ENCODE assay signal across 1 cellular context in the genomic region with DNA sequence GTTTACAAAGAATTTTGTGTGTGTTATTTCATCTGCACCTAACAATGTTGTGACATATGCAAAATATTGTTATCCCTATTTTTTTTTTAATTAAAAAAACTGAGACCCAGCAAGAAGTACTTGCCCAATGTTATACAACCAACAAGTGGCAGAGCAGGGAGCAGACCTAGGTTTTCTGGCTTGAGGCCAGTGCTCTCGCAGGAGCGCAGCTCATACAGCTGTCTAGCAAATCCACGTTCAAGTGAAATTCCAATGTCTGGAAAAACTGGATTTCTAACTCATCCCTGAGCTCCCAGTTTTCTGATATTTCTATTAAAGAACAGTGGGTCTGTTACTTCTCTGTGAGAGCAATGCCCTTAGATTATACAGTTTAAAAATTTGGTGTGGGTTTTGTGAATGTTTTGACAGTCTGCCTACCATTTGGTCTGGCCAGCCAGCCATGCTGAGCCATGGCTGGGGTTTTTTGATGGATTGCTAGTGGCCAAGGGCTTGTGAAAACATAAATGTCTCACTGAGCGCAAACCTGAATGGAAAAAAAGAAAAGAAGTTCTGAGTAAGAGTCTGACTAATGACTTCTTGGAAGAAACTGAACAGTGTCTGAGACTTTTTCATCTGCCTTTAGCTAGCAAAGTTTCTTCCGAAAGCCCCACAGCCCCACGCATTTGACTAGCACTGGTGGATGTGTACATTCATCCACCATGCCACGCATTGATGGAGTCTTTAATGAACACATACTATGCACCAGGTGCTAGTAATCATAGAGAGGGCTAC.
TF ChIP-seq lines count a peak whose summit lies in the region.

No MANE protein-coding gene starts in this region.

TF ChIP-seq in HepG2, 621 proteins besides CTCF, POLR2A, EP300 and RAD21:
- no peak for TF ChIP-seq ETV5 (CRISPR knock-in tag; IDR thresholded peaks at IDR 0.05; ENCODE audit: borderline replicate concordance)
- TF ChIP-seq MTA1 (CRISPR knock-in tag; IDR thresholded peaks at IDR 0.05; ENCODE audit: borderline replicate concordance) = no peak
- no peak for TF ChIP-seq ESRRA (CRISPR knock-in tag; IDR thresholded peaks at IDR 0.05; ENCODE audit: low read depth)
- TF ChIP-seq TCF7 (IDR thresholded peaks at IDR 0.05; ENCODE audit: low read depth) = no peak
- no peak for TF ChIP-seq FOXM1 (CRISPR knock-in tag; IDR thresholded peaks at IDR 0.05)
- TF ChIP-seq KAT2B (IDR thresholded peaks at IDR 0.05; ENCODE audit: borderline replicate concordance, low read depth, low read length) = no peak
- no peak for TF ChIP-seq CBFB (CRISPR knock-in tag; IDR thresholded peaks at IDR 0.05)
- TF ChIP-seq CCAR2 (optimal IDR thresholded peaks at IDR 0.05; ENCODE audit: low read depth, low read length) = no peak
- no peak for TF ChIP-seq ZNF34 (CRISPR knock-in tag; IDR thresholded peaks at IDR 0.05; ENCODE audit: borderline replicate concordance)
- TF ChIP-seq ZNF83 (CRISPR knock-in tag; IDR thresholded peaks at IDR 0.05; ENCODE audit: borderline replicate concordance) = no peak
- TF ChIP-seq ZSCAN30 (CRISPR knock-in tag; IDR thresholded peaks at IDR 0.05) = no peak
- TF ChIP-seq MBD4 (IDR thresholded peaks at IDR 0.05; ENCODE audit: borderline replicate concordance, low read length) = no peak
- TF ChIP-seq, protein P1, sequence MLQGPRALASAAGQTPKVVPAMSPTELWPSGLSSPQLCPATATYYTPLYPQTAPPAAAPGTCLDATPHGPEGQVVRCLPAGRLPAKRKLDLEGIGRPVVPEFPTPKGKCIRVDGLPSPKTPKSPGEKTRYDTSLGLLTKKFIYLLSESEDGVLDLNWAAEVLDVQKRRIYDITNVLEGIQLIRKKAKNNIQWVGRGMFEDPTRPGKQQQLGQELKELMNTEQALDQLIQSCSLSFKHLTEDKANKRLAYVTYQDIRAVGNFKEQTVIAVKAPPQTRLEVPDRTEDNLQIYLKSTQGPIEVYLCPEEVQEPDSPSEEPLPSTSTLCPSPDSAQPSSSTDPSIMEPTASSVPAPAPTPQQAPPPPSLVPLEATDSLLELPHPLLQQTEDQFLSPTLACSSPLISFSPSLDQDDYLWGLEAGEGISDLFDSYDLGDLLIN (CRISPR knock-in tag; IDR thresholded peaks at IDR 0.05; ENCODE audit: borderline replicate concordance) = no peak
- no peak for TF ChIP-seq ZNF703 (CRISPR knock-in tag; IDR thresholded peaks at IDR 0.05; ENCODE audit: borderline replicate concordance)
- TF ChIP-seq ZSCAN25 (CRISPR knock-in tag; IDR thresholded peaks at IDR 0.05) = no peak
- TF ChIP-seq KMT2B (CRISPR knock-in tag; IDR thresholded peaks at IDR 0.05) = no peak
- no peak for TF ChIP-seq ARNT (IDR thresholded peaks at IDR 0.05)
- no peak for TF ChIP-seq JUNB (CRISPR knock-in tag; IDR thresholded peaks at IDR 0.05; ENCODE audit: borderline replicate concordance)
- no peak for TF ChIP-seq FOXA3 (CRISPR knock-in tag; IDR thresholded peaks at IDR 0.05)
TF ChIP-seq in HepG2: peak in this region for 0.
